11 cellular contexts compared by ENCODE assay signal in the genomic region with DNA sequence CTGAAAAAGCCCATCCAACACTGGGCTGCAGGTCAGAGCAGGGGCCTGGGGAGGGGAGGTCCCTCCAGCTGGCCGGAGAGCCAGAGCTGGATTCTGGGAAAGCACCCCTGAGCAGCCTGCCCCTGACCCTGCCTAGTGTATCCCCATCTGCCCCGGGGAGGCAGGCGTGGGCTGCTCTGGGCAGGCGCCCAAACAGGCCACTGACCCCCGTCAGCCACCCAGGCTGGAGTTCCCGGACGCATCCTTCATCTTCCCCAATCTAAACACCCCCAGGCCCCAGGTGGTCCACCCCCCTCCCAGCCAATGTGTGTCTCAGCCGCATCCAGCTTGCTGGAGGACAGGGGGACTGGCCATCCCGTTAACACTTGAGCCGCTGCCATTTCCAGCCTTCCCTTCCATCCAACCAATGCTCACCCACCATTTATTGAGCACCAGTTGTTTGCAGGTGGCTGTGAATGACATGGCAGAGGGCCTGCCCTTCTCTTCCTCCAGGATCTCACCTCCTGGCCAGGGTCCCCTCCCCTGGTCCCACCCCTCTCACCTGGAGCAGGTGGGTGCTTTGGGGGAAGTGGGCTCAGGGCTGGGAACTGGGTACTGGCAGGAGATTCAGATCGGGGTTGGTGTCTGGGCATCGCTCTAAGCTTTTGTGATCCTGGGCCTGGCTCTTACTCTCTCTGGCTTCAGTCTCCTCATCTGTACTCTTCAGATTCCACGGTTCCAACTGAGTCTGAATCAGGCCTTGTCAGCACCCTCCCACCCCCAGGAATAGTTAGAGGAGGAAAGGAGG. TPM values are rescaled to one million over a fixed set of nuclear protein-coding genes. Genes with fewer than 3 reads are reported as not detected.
DNase-seq lines count a peak whose midpoint lies in the region; ATAC-seq, FAIRE-seq and TF ChIP-seq lines count a peak whose summit lies in the region.
"Had no signal": no experiment of that assay in that cellular context is flagged by ENCODE, and none has a peak within 500 bp of the region (broad histone marks: within the 10 kb centered on the region; RNA-seq: fewer than 3 reads in every experiment).

No MANE protein-coding gene starts in this region.

- DNase-seq in activated T-cell treated with anti-CD3 and anti-CD28 coated beads, Interleukin-2, amount 50 U/mL, for 24 hours, result no peak
- no peak for DNase-seq in activated T-cell treated with anti-CD3 and anti-CD28 coated beads, Interleukin-2, amount 50 U/mL, for 1 hour
- DNase-seq in T-cell (no peak), epidermal melanocyte (ENCODE audit: insufficient read length, low spot score) (peak; percentile 7), smooth muscle cell (lab: John Stamatoyannopoulos, UW; ENCODE audit: unreplicated experiment) (no peak), GM12892 (ENCODE audit: insufficient read length) (no peak)
- DNase-seq: GF-D8 had no signal

- no peak for FAIRE-seq in GM12892 (lab: Jason Lieb, UNC)

- H3K79me2 ChIP-seq in smooth muscle cell (ENCODE audit: low read depth), result no peaks in the 10 kb centered on the region

- no peaks in the 10 kb centered on the region for H4K20me1 ChIP-seq in smooth muscle cell (ENCODE audit: low read depth)

- no peaks in the 10 kb centered on the region for H3K36me3 ChIP-seq in smooth muscle cell (ENCODE audit: low read depth)

- H3K27ac Mint-ChIP-seq in activated T-cell treated with anti-CD3 and anti-CD28 coated beads, Interleukin-2, amount 50 U/mL, for 24 hours, result peak overlapping the region; percentile 75
- H3K27ac Mint-ChIP-seq in T-cell, result peak overlapping the region; percentile 72 to 74
- H3K27ac Mint-ChIP-seq: T-helper 2 cell treated with Interferon-gamma antibody and Interleukin-4, amounts not matched to agents 5 μg/mL and 100 μg/mL, for 36 hours had no signal

- POLR2A ChIA-PET in T-cell (lab: Charles Lee), result interaction anchor here (0.5 to 0.6 kb wide), 2 partner anchors 106 to 168 kb away, joined by 7 to 11 read pairs; no protein-coding TSS in a partner anchor

- no peaks in the 10 kb centered on the region for H3K9me3 ChIP-seq in smooth muscle cell (replicated peaks; ENCODE audit: low read depth)

- H3F3A ChIP-seq in smooth muscle cell (ENCODE audit: low read depth), result no peaks in the 10 kb centered on the region

- TF ChIP-seq CTCF in smooth muscle cell (IDR thresholded peaks at IDR 0.05; ENCODE audit: borderline replicate concordance, insufficient read depth, poor library complexity, severe bottlenecking), result no peak

- no peaks in the 10 kb centered on the region for H3K36me3 Mint-ChIP-seq in activated T-cell treated with anti-CD3 and anti-CD28 coated beads, Interleukin-2, amount 50 U/mL, for 24 hours (ENCODE audit: low read depth)
- H3K36me3 Mint-ChIP-seq in T-cell, result no peaks in the 10 kb centered on the region

- H3K4me1 Mint-ChIP-seq in activated T-cell treated with anti-CD3 and anti-CD28 coated beads, Interleukin-2, amount 50 U/mL, for 24 hours (ENCODE audit: low read depth), result peaks cover 13% of the 10 kb centered on the region
- peaks cover 31 to 50% (median 38%) of the 10 kb centered on the region in 3 donors for H3K4me1 Mint-ChIP-seq in T-cell

- no peaks in the 10 kb centered on the region for H3K9me3 Mint-ChIP-seq in activated T-cell treated with anti-CD3 and anti-CD28 coated beads, Interleukin-2, amount 50 U/mL, for 24 hours
- no peaks in the 10 kb centered on the region for H3K9me3 Mint-ChIP-seq in T-cell
- H3K9me3 Mint-ChIP-seq: T-helper 2 cell treated with Interferon-gamma antibody and Interleukin-4, amounts not matched to agents 5 μg/mL and 100 μg/mL, for 36 hours had no signal

- ATAC-seq in T-cell (replicated peaks in 1 of 4), result no peak
- no peak for ATAC-seq in GM18520 (IDR thresholded peaks at IDR 0.05; ENCODE audit: unreplicated experiment)
- no peak for ATAC-seq in GM21717 (IDR thresholded peaks at IDR 0.05; ENCODE audit: unreplicated experiment)
- ATAC-seq: HCT116 had no signal

- H3K4me2 ChIP-seq in smooth muscle cell, result no peak overlapping the region

- peak overlapping the region; percentile 78 for H3K4me3 Mint-ChIP-seq in activated T-cell treated with anti-CD3 and anti-CD28 coated beads, Interleukin-2, amount 50 U/mL, for 24 hours
- peak overlapping the region; percentile 79 to 83 (median 81) for H3K4me3 Mint-ChIP-seq in T-cell

- H3K9ac ChIP-seq in smooth muscle cell (ENCODE audit: low read depth), result no peak overlapping the region

- H3K27me3 Mint-ChIP-seq in activated T-cell treated with anti-CD3 and anti-CD28 coated beads, Interleukin-2, amount 50 U/mL, for 24 hours, result no peaks in the 10 kb centered on the region
- H3K27me3 Mint-ChIP-seq in T-cell, result peaks cover 0 to 1% of the 10 kb centered on the region in 2 donors

- H3K27me3 ChIP-seq in smooth muscle cell (ENCODE audit: low read depth), result peaks cover 93% of the 10 kb centered on the region

- TF ChIP-seq POLR2A in GM12892 (IDR thresholded peaks at IDR 0.05; ENCODE audit: low read depth, low read length), result no peak

- no peak overlapping the region for H2AFZ ChIP-seq in smooth muscle cell (ENCODE audit: low read depth)

- H3K27ac ChIP-seq in smooth muscle cell (ENCODE audit: low read depth), result no peak overlapping the region

- 79% methylated on average over 10 of the region's 13 CpGs for WGBS in smooth muscle cell (ENCODE audit: low lambda C conversion rate)

- H3K4me3 ChIP-seq in smooth muscle cell, result peak overlapping the region; percentile 55

- CTCF ChIA-PET in T-cell (lab: Charles Lee), result interaction anchor here in 1 of 2 donors (0.5 to 0.6 kb wide), 2 partner anchors 85 to 116 kb away, joined by 3 read pairs; no protein-coding TSS in a partner anchor

- peaks cover 8% of the 10 kb centered on the region for H3K4me1 ChIP-seq in smooth muscle cell (ENCODE audit: low read depth)

RNA-seq across cellular contexts. Expression of gene DTX1, which starts 0.7 kb away (rescaled TPM):
- 10 to 100 TPM in 3 of 5 donors, 1 to 10 TPM in 2; 5.6 to 12.0 (median 10.4) TPM for total RNA-seq in T-cell
- total RNA-seq in smooth muscle cell, result 0.09 and 0.13 TPM in 2 replicates
- polyA plus RNA-seq in smooth muscle cell, result 1.1 TPM in 1 of 2 replicates, not detected in the other
- polyA plus RNA-seq in GM12892 (2012; ENCODE audit: missing spikeins), result 10.9 TPM
